ENCODE assay signal across 8 cellular contexts in genomic region chr7:67302113-67303039, GRCh38.
DNase-seq lines count a peak whose midpoint lies in the region; ATAC-seq and TF ChIP-seq lines count a peak whose summit lies in the region.

No MANE protein-coding gene starts in this region.

- peak overlapping the region; percentile 47 for H3K4me3 ChIP-seq in endocrine pancreas (ENCODE audit: control insufficient read depth, insufficient read depth, low read length)
- peak overlapping the region; percentile 93 for H3K4me3 ChIP-seq in mesendoderm (ENCODE audit: low read length)

- peak overlapping the region; percentile 92 for H3K4me3 Mint-ChIP-seq in activated CD8-positive, alpha-beta memory T cell treated with anti-CD3 and anti-CD28 coated beads, Interleukin-2, amount 10 ng/mL, durations not matched to agents 7 days and 5 days

- H3K4me2 ChIP-seq in mesendoderm (ENCODE audit: low read length): peak overlapping the region; percentile 70

- peak overlapping the region; percentile 96 for H3K27ac Mint-ChIP-seq in activated CD8-positive, alpha-beta memory T cell treated with anti-CD3 and anti-CD28 coated beads, Interleukin-2, amount 10 ng/mL, durations not matched to agents 7 days and 5 days

- H3K27ac ChIP-seq in mesendoderm (ENCODE audit: low read depth, low read length): peak overlapping the region; percentile 90

- H3K36me3 Mint-ChIP-seq in activated CD8-positive, alpha-beta memory T cell treated with anti-CD3 and anti-CD28 coated beads, Interleukin-2, amount 10 ng/mL, durations not matched to agents 7 days and 5 days: peaks cover 10% of the 10 kb centered on the region

- H3K9ac ChIP-seq in endocrine pancreas (ENCODE audit: control insufficient read depth, insufficient read depth, low read length): peak overlapping the region; percentile 81
- peak overlapping the region; percentile 94 for H3K9ac ChIP-seq in mesendoderm (ENCODE audit: low read length)

- H4K8ac ChIP-seq in mesendoderm (ENCODE audit: low read depth, low read length): no peak overlapping the region

- DNase-seq in COLO829 (ENCODE audit: low spot score): peak; percentile 99
- DNase-seq in GM20000 (ENCODE audit: low spot score): peak; percentile 95
- peak; percentile 100 for DNase-seq in HT-29 (ENCODE audit: low spot score)
- peak; percentile 87 to 96 for DNase-seq in NOMO-1 (lab: John Stamatoyannopoulos, UW; ENCODE audit: unreplicated experiment in 2 of 2)
- DNase-seq in activated CD8-positive, alpha-beta memory T cell treated with anti-CD3 and anti-CD28 coated beads, Interleukin-2, amount 10 ng/mL, durations not matched to agents 7 days and 5 days: peak; percentile 99
- peak; percentile 100 for DNase-seq in mesendoderm
- peak; percentile 98 for DNase-seq in stimulated activated CD8-positive, alpha-beta memory T cell treated with anti-CD3 and anti-CD28 coated beads, Interleukin-15, amount 100 ng/mL, for 1 hour (ENCODE audit: low read depth)

- peak overlapping the region; percentile 79 for H3K18ac ChIP-seq in mesendoderm (ENCODE audit: low read length)

- no peaks in the 10 kb centered on the region for H3K27me3 ChIP-seq in endocrine pancreas (ENCODE audit: control insufficient read depth, insufficient read depth, low read length)
- no peaks in the 10 kb centered on the region for H3K27me3 ChIP-seq in mesendoderm (ENCODE audit: insufficient read depth, low read length, poor library complexity)

- H3K4me1 Mint-ChIP-seq in activated CD8-positive, alpha-beta memory T cell treated with anti-CD3 and anti-CD28 coated beads, Interleukin-2, amount 10 ng/mL, durations not matched to agents 7 days and 5 days: peaks cover 28% of the 10 kb centered on the region

- no peaks in the 10 kb centered on the region for H3K4me1 ChIP-seq in endocrine pancreas (ENCODE audit: control insufficient read depth, insufficient read depth, low read length)
- H3K4me1 ChIP-seq in mesendoderm (ENCODE audit: control insufficient read depth, low read depth, low read length): no peaks in the 10 kb centered on the region

- H2BK15ac ChIP-seq in mesendoderm (replicated peaks; ENCODE audit: low read depth): no peak overlapping the region

- WGBS in mesendoderm (ENCODE audit: extremely low coverage, insufficient coverage, low lambda C conversion rate): no CpG with 5 or more reads among the region's 83 CpGs

- no peaks in the 10 kb centered on the region for H3K27me3 Mint-ChIP-seq in activated CD8-positive, alpha-beta memory T cell treated with anti-CD3 and anti-CD28 coated beads, Interleukin-2, amount 10 ng/mL, durations not matched to agents 7 days and 5 days

- no peaks in the 10 kb centered on the region for H3K9me3 ChIP-seq in endocrine pancreas (ENCODE audit: control insufficient read depth, low read length)

- no peak overlapping the region for H2AK5ac ChIP-seq in mesendoderm (ENCODE audit: low read length)

- no peaks in the 10 kb centered on the region for H3K79me2 ChIP-seq in mesendoderm (ENCODE audit: control insufficient read depth, insufficient read depth, low read length)

- peak; percentile 90 for ATAC-seq in activated CD8-positive, alpha-beta memory T cell treated with anti-CD3 and anti-CD28 coated beads, Interleukin-2, amount 10 ng/mL, durations not matched to agents 7 days and 5 days

- H4K5ac ChIP-seq in mesendoderm (ENCODE audit: low read length): no peak overlapping the region

- H2BK5ac ChIP-seq in mesendoderm (ENCODE audit: low read length): no peak overlapping the region

- no peak for TF ChIP-seq CTCF in GM20000 (IDR thresholded peaks at IDR 0.05; ENCODE audit: extremely low read depth, missing control alignments)

- peak overlapping the region; percentile 99 for H3K56ac ChIP-seq in mesendoderm (ENCODE audit: low read length)

- H3K79me1 ChIP-seq in mesendoderm (ENCODE audit: low read length): no peaks in the 10 kb centered on the region

- H3K36me3 ChIP-seq in endocrine pancreas (ENCODE audit: control insufficient read depth, insufficient read depth, low read length) (peaks cover under 1% of the 10 kb centered on the region), mesendoderm (ENCODE audit: control insufficient read depth, insufficient read depth, low read length) (no peaks in the 10 kb centered on the region)

- no peak overlapping the region for H3K23ac ChIP-seq in mesendoderm (ENCODE audit: low read length)

- no peak overlapping the region for H2BK120ac ChIP-seq in mesendoderm (ENCODE audit: low read depth, low read length)

- CTCF ChIA-PET in activated CD8-positive, alpha-beta memory T cell treated with anti-CD3 and anti-CD28 coated beads, Interleukin-2, amount 10 ng/mL, durations not matched to agents 7 days and 5 days (lab: Charles Lee): interaction anchor here (1.0 kb wide), 1 partner anchor 262 kb away, joined by 3 read pairs; no protein-coding TSS in a partner anchor

- H3K4ac ChIP-seq in mesendoderm (ENCODE audit: low read depth, low read length): no peak overlapping the region

- H3K9me3 Mint-ChIP-seq in activated CD8-positive, alpha-beta memory T cell treated with anti-CD3 and anti-CD28 coated beads, Interleukin-2, amount 10 ng/mL, durations not matched to agents 7 days and 5 days (ENCODE audit: low read depth): no peaks in the 10 kb centered on the region

Comparison
In these comparisons a context has a peak if more than half of its experiments do, and no peak if none do; other contexts are left out.
1. Peak in every context shown above with its lines: DNase-seq, ATAC-seq, H3K4me3 ChIP-seq and H3K27ac ChIP-seq.